Comparison of ENCODE assay signal across 8 cellular contexts in the genomic region with DNA sequence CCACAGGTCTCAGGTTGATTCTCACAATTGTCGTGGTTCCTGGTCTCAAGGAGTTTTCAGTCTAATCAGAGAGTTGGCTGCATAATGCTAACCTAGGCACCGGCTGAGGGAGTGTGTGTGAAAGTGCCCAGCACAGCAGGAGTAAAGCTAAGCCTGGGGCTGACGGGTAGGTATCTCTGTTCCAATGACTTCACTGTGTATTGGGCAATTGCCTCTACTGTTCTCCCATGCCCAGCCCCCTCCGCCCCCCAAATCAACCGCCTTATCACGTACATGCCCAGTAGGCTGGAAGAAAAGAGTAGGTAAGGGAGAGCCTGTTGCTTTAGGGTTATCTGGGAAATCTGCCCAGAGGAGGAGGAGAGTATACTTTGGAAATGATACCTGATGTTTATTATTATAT. TPM values are rescaled to one million over a fixed set of nuclear protein-coding genes. Genes with fewer than 3 reads are reported as not detected.
A peak's percentile ranks its signal among the peaks of the same experiment; 100 is the strongest.
DNase-seq lines count a peak whose midpoint lies in the region; TF ChIP-seq lines count a peak whose summit lies in the region.
"Had no signal": no experiment of that assay in that cellular context is flagged by ENCODE, and none has a peak within 500 bp of the region (broad histone marks: within the 10 kb centered on the region; RNA-seq: fewer than 3 reads in every experiment).

No MANE protein-coding gene starts in this region.

- no peak overlapping the region for H3K4me2 ChIP-seq in GM23248 (ENCODE audit: unreplicated experiment)
- no peak overlapping the region for H3K4me2 ChIP-seq in OCI-LY1 (ENCODE audit: low read length)

- H3K9me3 ChIP-seq in GM23248 (ENCODE audit: low read depth) (no peaks in the 10 kb centered on the region), OCI-LY1 (ENCODE audit: low read length) (no peaks in the 10 kb centered on the region), cardiac muscle cell (ENCODE audit: low read depth) (no peaks in the 10 kb centered on the region)

- in situ Hi-C loops in GM23248 (cut with MboI): no loop called here

- H3F3A ChIP-seq in GM23248 (ENCODE audit: insufficient read depth): peaks cover 62% of the 10 kb centered on the region
- H3F3A ChIP-seq in OCI-LY1 (ENCODE audit: insufficient read depth, low read length): no peaks in the 10 kb centered on the region

- peaks cover 39% of the 10 kb centered on the region for H3K4me1 ChIP-seq in GM23248 (ENCODE audit: insufficient read depth)
- peaks cover 32% of the 10 kb centered on the region for H3K4me1 ChIP-seq in OCI-LY1 (ENCODE audit: insufficient read depth, low read length, severe bottlenecking)
- H3K4me1 ChIP-seq in cardiac muscle cell (ENCODE audit: low read depth): peaks cover 54% of the 10 kb centered on the region
- peaks cover 65% of the 10 kb centered on the region for H3K4me1 ChIP-seq in rectal smooth muscle tissue (ENCODE audit: control insufficient read depth, insufficient read depth, low read length)

- no peak overlapping the region; the same call in 1 of the 2 replicates for H3K27ac ChIP-seq in GM23248
- peak overlapping the region; percentile 84 for H3K27ac ChIP-seq in OCI-LY1 (ENCODE audit: low read depth, low read length, poor library complexity, severe bottlenecking)
- peak overlapping the region; percentile 95 for H3K27ac ChIP-seq in cardiac muscle cell
- peak overlapping the region; percentile 50 for H3K27ac ChIP-seq in rectal smooth muscle tissue (ENCODE audit: low read depth, low read length)

- H3K9me2 ChIP-seq in GM23248 (ENCODE audit: insufficient read depth) (no peaks in the 10 kb centered on the region), OCI-LY1 (ENCODE audit: low read depth, low read length) (no peaks in the 10 kb centered on the region)

- DNase-seq in GM23248: peak; percentile 4
- DNase-seq in cardiac muscle cell (ENCODE audit: low read depth in 1 of 2, low spot score in 1 of 2): no peak
- no peak for DNase-seq in kidney tubule cell (ENCODE audit: low spot score)
- no peak for DNase-seq in NCI-H1930 (lab: John Stamatoyannopoulos, UW)
- DNase-seq in NCI-H526 treated with DMSO at 0.1 percent for 48 hours (lab: John Stamatoyannopoulos, UW): no peak
- DNase-seq: erythroblast had no signal

- no peaks in the 10 kb centered on the region for H3K36me3 ChIP-seq in GM23248 (ENCODE audit: low read depth)
- H3K36me3 ChIP-seq in OCI-LY1 (ENCODE audit: insufficient read depth, low read length): peaks cover 75% of the 10 kb centered on the region
- H3K36me3 ChIP-seq in cardiac muscle cell: peaks cover 10% of the 10 kb centered on the region
- no peaks in the 10 kb centered on the region for H3K36me3 ChIP-seq in rectal smooth muscle tissue (ENCODE audit: control insufficient read depth, insufficient read depth, low read length)

- H3K79me2 ChIP-seq in GM23248 (ENCODE audit: insufficient read depth) (peaks cover 64% of the 10 kb centered on the region), OCI-LY1 (ENCODE audit: insufficient read depth, low read length) (peaks cover 21% of the 10 kb centered on the region)

- no peaks in the 10 kb centered on the region for H3K27me3 ChIP-seq in GM23248 (replicated peaks; ENCODE audit: insufficient read depth)
- no peaks in the 10 kb centered on the region for H3K27me3 ChIP-seq in OCI-LY1 (ENCODE audit: insufficient read depth, low read length)
- no peaks in the 10 kb centered on the region for H3K27me3 ChIP-seq in cardiac muscle cell
- H3K27me3 ChIP-seq in rectal smooth muscle tissue (ENCODE audit: control insufficient read depth, insufficient read depth, low read length): no peaks in the 10 kb centered on the region

- TF ChIP-seq CTCF in OCI-LY1 (IDR thresholded peaks at IDR 0.05; ENCODE audit: low read length) (no peak), cardiac muscle cell (IDR thresholded peaks at IDR 0.05; ENCODE audit: low read depth, low read length) (no peak)

- 64 to 68% methylated on average over 6 of the region's 6 CpGs for WGBS in GM23248 (ENCODE audit: low coverage in 1 of 2, low lambda C conversion rate in 2 of 2, missing lambda C conversion rate in 2 of 2), 2 experiments

- no peak overlapping the region for H2AFZ ChIP-seq in GM23248
- H2AFZ ChIP-seq in OCI-LY1 (ENCODE audit: low read length): no peak overlapping the region

- H3K9ac ChIP-seq in GM23248 (no peak overlapping the region), OCI-LY1 (ENCODE audit: low read length) (no peak overlapping the region), rectal smooth muscle tissue (ENCODE audit: low read length) (no peak overlapping the region)

- H4K20me1 ChIP-seq in GM23248 (ENCODE audit: insufficient read depth) (no peaks in the 10 kb centered on the region), OCI-LY1 (ENCODE audit: insufficient read depth, low read length) (no peaks in the 10 kb centered on the region)

- H3K4me3 ChIP-seq in GM23248 (no peak overlapping the region), OCI-LY1 (ENCODE audit: low read depth, low read length, poor library complexity, severe bottlenecking) (no peak overlapping the region), cardiac muscle cell (no peak overlapping the region), rectal smooth muscle tissue (ENCODE audit: low read length) (no peak overlapping the region)

RNA-seq across cellular contexts. Expression of a gene that starts 54.7 kb away (rescaled TPM):
- total RNA-seq in GM23248 (2014; rRNA removed; shearing (Covaris generic)): 10.0 and 13.7 TPM in 2 replicates
- 83.5 and 83.9 TPM in 2 replicates for polyA plus RNA-seq in GM23248 (2016; fragmentation: Nextera tagmentation; extraction: Ambion mirVana)
- 83.7 and 83.8 TPM in 2 replicates for total RNA-seq in cardiac muscle cell
- polyA plus RNA-seq in cardiac muscle cell: 314 and 335 TPM in 2 replicates

RNA-seq across cellular contexts. Expression of a gene that starts 54.7 kb away (rescaled TPM):
- 9.5 and 10.8 TPM in 2 replicates for total RNA-seq in GM23248 (2014; rRNA removed; shearing (Covaris generic))
- polyA plus RNA-seq in GM23248 (2016; fragmentation: Nextera tagmentation; extraction: Ambion mirVana): 2.6 and 3.0 TPM in 2 replicates
- 11.5 and 17.0 TPM in 2 replicates for total RNA-seq in cardiac muscle cell
- 3.0 and 4.1 TPM in 2 replicates for polyA plus RNA-seq in cardiac muscle cell
